22 cellular contexts compared by ENCODE assay signal in the genomic region with DNA sequence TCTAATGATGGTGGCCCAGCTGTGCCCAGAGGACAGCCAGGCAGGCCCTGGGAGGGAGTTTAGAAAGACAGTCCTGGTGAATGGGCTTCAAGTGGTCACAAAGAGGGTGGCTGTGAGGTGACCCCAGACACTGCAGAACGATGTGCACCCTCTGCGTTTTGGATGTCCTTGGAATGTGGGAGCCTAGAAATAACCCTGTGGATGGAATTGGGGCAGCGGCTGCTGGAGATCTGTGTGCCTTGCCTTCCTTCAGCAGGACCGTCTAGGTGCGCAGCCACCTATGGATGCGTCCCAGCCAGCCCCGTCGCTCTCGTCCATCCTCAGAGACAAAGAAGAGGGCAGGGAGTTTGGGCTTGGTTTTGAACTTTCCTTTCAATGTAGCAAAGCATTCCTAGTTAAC. TPM values are rescaled to one million over a fixed set of nuclear protein-coding genes. Genes with fewer than 3 reads are reported as not detected.
DNase-seq lines count a peak whose midpoint lies in the region; ATAC-seq, FAIRE-seq and TF ChIP-seq lines count a peak whose summit lies in the region.
"Had no signal": no experiment of that assay in that cellular context is flagged by ENCODE, and none has a peak within 500 bp of the region (broad histone marks: within the 10 kb centered on the region; RNA-seq: fewer than 3 reads in every experiment).

No MANE protein-coding gene starts in this region.

- H3K27me3 ChIP-seq in gastroesophageal sphincter = no peaks in the 10 kb centered on the region
- no peaks in the 10 kb centered on the region for H3K27me3 ChIP-seq in gastrocnemius medialis
- H3K27me3 ChIP-seq: ascending aorta had no signal

- WGBS in gastroesophageal sphincter (ENCODE audit: low coverage in 1 of 2), 2 donors = 11% methylated on average over 2 of the region's 9 CpGs; no CpG with 5 or more reads in 1 of the 2 donors

- TF ChIP-seq POLR2A in gastroesophageal sphincter (IDR thresholded peaks at IDR 0.05) = no peak
- no peak for TF ChIP-seq POLR2A in gastrocnemius medialis (IDR thresholded peaks at IDR 0.05)

- H3K9me3 ChIP-seq in gastroesophageal sphincter = no peaks in the 10 kb centered on the region
- no peaks in the 10 kb centered on the region for H3K9me3 ChIP-seq in gastrocnemius medialis
- H3K9me3 ChIP-seq: A549, ascending aorta, Caco-2 had no signal

- DNase-seq in activated effector memory CD4-positive, alpha-beta T cell treated with anti-CD3 and anti-CD28 coated beads, Interleukin-2, amount 50 U/mL, for 16 hours = peak; percentile 31
- DNase-seq in activated effector memory CD4-positive, alpha-beta T cell treated with Interleukin-2 at 50 U/mL for 16 hours = no peak
- DNase-seq in RWPE1 (ENCODE audit: low spot score) (no peak), gastrocnemius medialis (no peak), HTR-8/SVneo (ENCODE audit: insufficient read length, low spot score) (no peak), NCI-H1694 treated with DMSO at 0.1 percent for 48 hours (lab: John Stamatoyannopoulos, UW) (no peak)
- DNase-seq: activated gamma-delta T cell treated with Interleukin-2 at 50 U/mL for 16 hours; Caco-2; cerebellar nuclear complex; DND-41; effector CD8-positive, alpha-beta T cell; HFFc6; NCI-H1105; NCI-H2107; NCI-H510A; nucleus accumbens; stimulated activated CD4-positive, alpha-beta T cell treated with anti-CD3 and anti-CD28 coated beads, Interleukin-15, amount 100 ng/mL, for 24 hours had no signal

- TF ChIP-seq CTCF in RWPE1 (conservative IDR thresholded peaks at IDR 0.05; ENCODE audit: low read depth) (no peak), gastroesophageal sphincter (IDR thresholded peaks at IDR 0.05) (no peak), gastrocnemius medialis (IDR thresholded peaks at IDR 0.05 in 4 of 5, conservative IDR thresholded peaks at IDR 0.05 in 1 of 5) (no peak)

- H3K4me3 ChIP-seq in gastroesophageal sphincter = no peak overlapping the region
- H3K4me3 ChIP-seq in gastrocnemius medialis = no peak overlapping the region
- H3K4me3 ChIP-seq: A549, ascending aorta had no signal

- in situ Hi-C loops in gastrocnemius medialis (cut with MboI; ENCODE audit: low sequenced_read_pairs in 4 of 4) = no loop called here

- H3K36me3 ChIP-seq in gastroesophageal sphincter (peaks cover 5 to 57% of the 10 kb centered on the region in 2 donors), gastrocnemius medialis (peaks cover 0 to 56% of the 10 kb centered on the region in 2 donors)

- ATAC-seq in gastroesophageal sphincter = no peak
- no peak for ATAC-seq in gastrocnemius medialis
- ATAC-seq in GM19035 (IDR thresholded peaks at IDR 0.05; ENCODE audit: unreplicated experiment) = no peak

- H3K4me1 ChIP-seq in gastroesophageal sphincter (peaks cover 0 to 65% (median 40%) of the 10 kb centered on the region in 3 donors), gastrocnemius medialis (peaks cover 32 to 34% of the 10 kb centered on the region in 2 donors)
- H3K4me1 ChIP-seq: A549, Caco-2 had no signal

- POLR2A ChIA-PET in RWPE1 (lab: Yijun Ruan, JAX; ENCODE audit: low non-redundant PET) = no interaction called here

- FAIRE-seq in HTR-8/SVneo (lab: Jason Lieb, UNC) = no peak
- FAIRE-seq: A549, HepG2 had no signal

- H3K27ac ChIP-seq in RWPE1 (peak overlapping the region; percentile 22), gastroesophageal sphincter (peak overlapping the region in 3 of 4 donors; percentile 79 to 88 (median 80)), gastrocnemius medialis (peak overlapping the region; percentile 1 to 81 (median 52))
- H3K27ac ChIP-seq: A549, ascending aorta had no signal

- intact Hi-C loops in gastrocnemius medialis (cut with DNase I; ENCODE audit: low total_unique reads) = no loop called here

- TF ChIP-seq EP300 in gastroesophageal sphincter (IDR thresholded peaks at IDR 0.05) = no peak

- CTCF ChIA-PET in RWPE1 (lab: Yijun Ruan, JAX) = interaction anchor here (0.7 kb wide), 1 partner anchor 44 kb away, joined by 3 read pairs; no protein-coding TSS in a partner anchor

RNA-seq across cellular contexts. Expression of a gene that starts 46.5 kb away (rescaled TPM):
- total RNA-seq in gastroesophageal sphincter (10 to 100 TPM in 3 of 4 donors, 1 to 10 TPM in 1; 8.8 to 21.3 (median 11.8) TPM), gastrocnemius medialis (1 to 10 TPM; 4.8 to 7.0 (median 6.8) TPM)

Comparison
In these comparisons a context has a peak if more than half of its experiments do, and no peak if none do; other contexts are left out.
1. H3K27ac ChIP-seq: peak in every context shown above with its lines; median percentile 80 in gastroesophageal sphincter; 52 in gastrocnemius medialis; 22 in RWPE1.